In the genomic region with DNA sequence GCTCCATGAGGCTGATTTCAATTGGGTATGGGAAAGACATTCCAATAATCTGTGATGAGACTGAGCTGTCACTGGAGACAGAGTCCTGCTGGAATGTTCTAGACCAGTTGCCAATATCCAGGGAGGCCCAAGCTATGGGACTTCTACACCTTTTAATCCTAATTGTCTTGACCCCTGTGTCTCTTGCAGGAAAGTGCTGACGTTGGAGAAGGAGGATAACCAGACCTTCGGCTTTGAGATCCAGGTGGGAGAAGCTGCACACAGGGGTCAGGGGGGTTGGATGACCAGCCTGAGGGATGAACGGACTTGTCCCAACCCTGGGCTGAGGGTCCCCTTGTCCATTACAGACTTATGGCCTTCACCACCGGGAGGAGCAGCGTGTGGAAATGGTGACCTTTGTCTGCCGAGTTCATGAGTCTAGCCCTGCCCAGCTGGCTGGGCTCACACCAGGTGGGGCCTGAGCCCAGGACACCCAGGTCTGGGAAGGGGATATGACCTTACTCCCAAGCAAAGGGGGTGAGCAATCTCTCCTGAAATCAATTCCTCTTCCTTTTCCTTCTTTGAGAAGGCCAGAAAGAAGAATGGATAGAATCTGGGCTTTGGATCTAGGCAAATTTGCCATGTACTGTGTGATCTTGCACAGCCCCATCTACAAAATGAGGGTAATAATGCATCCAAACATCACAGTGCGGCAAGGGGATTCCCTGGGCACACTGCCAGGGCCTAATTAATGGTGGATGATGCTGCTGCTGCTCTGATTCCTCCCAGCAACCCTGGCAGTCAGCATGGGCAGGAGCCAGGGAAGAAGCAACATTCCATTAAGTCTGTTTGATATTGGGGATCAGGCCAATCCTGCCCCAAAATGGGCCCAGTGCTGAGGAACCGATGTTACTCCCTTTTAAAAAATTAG, we compare ENCODE assay signal across 11 cellular contexts. TPM values are rescaled to one million over a fixed set of nuclear protein-coding genes. Genes with fewer than 3 reads are reported as not detected.
DNase-seq lines count a peak whose midpoint lies in the region; ATAC-seq and TF ChIP-seq lines count a peak whose summit lies in the region.
"Had no signal": no experiment of that assay in that cellular context is flagged by ENCODE, and none has a peak within 500 bp of the region (broad histone marks: within the 10 kb centered on the region; RNA-seq: fewer than 3 reads in every experiment).

No MANE protein-coding gene starts in this region.

- H3K9me3 ChIP-seq in tibial artery, result no peaks in the 10 kb centered on the region
- H3K9me3 ChIP-seq: MG63 had no signal

- no peaks in the 10 kb centered on the region for H3K79me1 ChIP-seq in mesendoderm (ENCODE audit: low read length)

- no peak overlapping the region for H2BK5ac ChIP-seq in mesendoderm (ENCODE audit: low read length)

- H3K4me1 ChIP-seq in mesendoderm (ENCODE audit: control insufficient read depth, low read depth, low read length) (peaks cover 4% of the 10 kb centered on the region), tibial artery (peaks cover 0 to 34% (median 15%) of the 10 kb centered on the region in 4 donors)

- no peak for TF ChIP-seq CTCF in choroid plexus epithelial cell (conservative IDR thresholded peaks at IDR 0.05; ENCODE audit: low read depth, low read length)
- TF ChIP-seq CTCF in tibial artery (IDR thresholded peaks at IDR 0.05), result no peak

- H3K23ac ChIP-seq in mesendoderm (ENCODE audit: low read length), result no peak overlapping the region

- H3K36me3 ChIP-seq in mesendoderm (ENCODE audit: control insufficient read depth, insufficient read depth, low read length) (no peaks in the 10 kb centered on the region), tibial artery (peaks cover 0 to 18% (median 16%) of the 10 kb centered on the region in 3 donors)
- H3K36me3 ChIP-seq: MG63 had no signal

- H3K27ac Mint-ChIP-seq in activated T-helper 17 cell treated with anti-CD3 and anti-CD28 coated beads, Interleukin-2, amount 50 U/mL, for 72 hours, result no peak overlapping the region

- no peak overlapping the region for H3K18ac ChIP-seq in mesendoderm (ENCODE audit: low read length)

- no peak overlapping the region for H2BK120ac ChIP-seq in mesendoderm (ENCODE audit: low read depth, low read length)

- H4K5ac ChIP-seq in mesendoderm (ENCODE audit: low read length), result no peak overlapping the region

- H3K4me3 ChIP-seq in choroid plexus epithelial cell (ENCODE audit: low read depth, low read length) (peak overlapping the region; percentile 40), mesendoderm (ENCODE audit: low read length) (no peak overlapping the region), tibial artery (no peak overlapping the region)
- H3K4me3 ChIP-seq: GM12878, MG63 had no signal

- peaks cover 18% of the 10 kb centered on the region for H3K4me1 Mint-ChIP-seq in activated T-cell treated with anti-CD3 and anti-CD28 coated beads, Interleukin-2, amount 50 U/mL, for 4 hours (ENCODE audit: low read depth)
- H3K4me1 Mint-ChIP-seq in activated T-helper 17 cell treated with anti-CD3 and anti-CD28 coated beads, Interleukin-2, amount 50 U/mL, for 72 hours, result peaks cover 4% of the 10 kb centered on the region

- H2BK15ac ChIP-seq in mesendoderm (replicated peaks; ENCODE audit: low read depth), result no peak overlapping the region

- H3K36me3 Mint-ChIP-seq in activated T-cell treated with anti-CD3 and anti-CD28 coated beads, Interleukin-2, amount 50 U/mL, for 4 hours (ENCODE audit: insufficient read depth), result peaks cover 14% of the 10 kb centered on the region
- H3K36me3 Mint-ChIP-seq in activated T-helper 17 cell treated with anti-CD3 and anti-CD28 coated beads, Interleukin-2, amount 50 U/mL, for 72 hours (ENCODE audit: low read depth), result peaks cover 62% of the 10 kb centered on the region

- intact Hi-C loops in tibial artery (cut with DNase I; ENCODE audit: low total_unique reads), result no loop called here

- peak overlapping the region; percentile 55 for H3K9ac ChIP-seq in mesendoderm (ENCODE audit: low read length)

- H3K27me3 Mint-ChIP-seq in activated T-cell treated with anti-CD3 and anti-CD28 coated beads, Interleukin-2, amount 50 U/mL, for 4 hours (ENCODE audit: low read depth), result peaks cover 3% of the 10 kb centered on the region
- no peaks in the 10 kb centered on the region for H3K27me3 Mint-ChIP-seq in activated T-helper 17 cell treated with anti-CD3 and anti-CD28 coated beads, Interleukin-2, amount 50 U/mL, for 72 hours

- peak overlapping the region; percentile 71 for H3K56ac ChIP-seq in mesendoderm (ENCODE audit: low read length)

- H3K27ac ChIP-seq in mesendoderm (ENCODE audit: low read depth, low read length) (no peak overlapping the region), tibial artery (peak overlapping the region; percentile 48 to 57)

- no peak overlapping the region for H2AK5ac ChIP-seq in mesendoderm (ENCODE audit: low read length)

- ATAC-seq in activated T-cell treated with anti-CD3 and anti-CD28 coated beads, Interleukin-2, amount 50 U/mL, for 4 hours, result no peak
- no peak for ATAC-seq in activated T-helper 17 cell treated with anti-CD3 and anti-CD28 coated beads, Interleukin-2, amount 50 U/mL, for 72 hours (replicated peaks)
- ATAC-seq: GM12878 had no signal

- H3K4ac ChIP-seq in mesendoderm (ENCODE audit: low read depth, low read length), result no peak overlapping the region

- H4K8ac ChIP-seq in mesendoderm (ENCODE audit: low read depth, low read length), result no peak overlapping the region

- no peak overlapping the region for H3K4me2 ChIP-seq in mesendoderm (ENCODE audit: low read length)

- H3K27me3 ChIP-seq in mesendoderm (ENCODE audit: insufficient read depth, low read length, poor library complexity) (no peaks in the 10 kb centered on the region), tibial artery (peaks cover 0 to 33% of the 10 kb centered on the region in 2 donors)
- H3K27me3 ChIP-seq: MG63 had no signal

- no peak overlapping the region for H3K4me3 Mint-ChIP-seq in activated T-cell treated with anti-CD3 and anti-CD28 coated beads, Interleukin-2, amount 50 U/mL, for 4 hours
- H3K4me3 Mint-ChIP-seq in activated T-helper 17 cell treated with anti-CD3 and anti-CD28 coated beads, Interleukin-2, amount 50 U/mL, for 72 hours, result no peak overlapping the region

- H3K9me3 Mint-ChIP-seq in activated T-cell treated with anti-CD3 and anti-CD28 coated beads, Interleukin-2, amount 50 U/mL, for 4 hours, result no peaks in the 10 kb centered on the region
- H3K9me3 Mint-ChIP-seq in activated T-helper 17 cell treated with anti-CD3 and anti-CD28 coated beads, Interleukin-2, amount 50 U/mL, for 72 hours, result no peaks in the 10 kb centered on the region

- H3K79me2 ChIP-seq in mesendoderm (ENCODE audit: control insufficient read depth, insufficient read depth, low read length), result no peaks in the 10 kb centered on the region

- no CpG with 5 or more reads among the region's 8 CpGs for WGBS in mesendoderm (ENCODE audit: extremely low coverage, insufficient coverage, low lambda C conversion rate)

- DNase-seq in NCI-H748 (lab: John Stamatoyannopoulos, UW; ENCODE audit: unreplicated experiment) (peak; percentile 61), NCI-H748 treated with DMSO at 0.1 percent for 48 hours (lab: John Stamatoyannopoulos, UW) (no peak), choroid plexus epithelial cell (ENCODE audit: low read depth) (no peak), mesendoderm (no peak), tibial artery (no peak)
- no peak for DNase-seq in activated T-cell treated with anti-CD3 and anti-CD28 coated beads, Interleukin-2, amount 50 U/mL, for 4 hours
- no peak for DNase-seq in activated CD4-positive, alpha-beta T cell treated with anti-CD3 and anti-CD28 coated beads, Interleukin-2, amount 50 U/mL, for 1 hour
- DNase-seq: activated naive CD4-positive, alpha-beta T cell treated with anti-CD3 and anti-CD28 coated beads, Interleukin-2, amount 50 U/mL, for 16 hours had no signal

RNA-seq across cellular contexts. Expression of gene TAMALIN, which starts 4.2 kb away (rescaled TPM):
- 0.95 TPM for polyA plus RNA-seq in mesendoderm (2013, experiment 1 of 2)
- 0.91 TPM for polyA plus RNA-seq in mesendoderm (2013, experiment 2 of 2)
- 10 to 100 TPM; 13.5 to 16.5 (median 15.3) TPM for total RNA-seq in activated T-cell treated with anti-CD3 and anti-CD28 coated beads, Interleukin-2, amount 50 U/mL, for 4 hours
- total RNA-seq in activated T-helper 17 cell treated with anti-CD3 and anti-CD28 coated beads, Interleukin-2, amount 50 U/mL, for 72 hours, result 10 to 100 TPM in 1 of 2 donors, 1 to 10 TPM in 1; 3.5 to 26.3 TPM

RNA-seq across cellular contexts. Expression of gene NR4A1, which starts 40.3 kb away (rescaled TPM):
- polyA plus RNA-seq in mesendoderm (2013, experiment 1 of 2), result 10.5 TPM
- 10.7 TPM for polyA plus RNA-seq in mesendoderm (2013, experiment 2 of 2)
- 10 to 100 TPM; 26.0 to 34.5 (median 31.3) TPM for total RNA-seq in activated T-cell treated with anti-CD3 and anti-CD28 coated beads, Interleukin-2, amount 50 U/mL, for 4 hours
- total RNA-seq in activated T-helper 17 cell treated with anti-CD3 and anti-CD28 coated beads, Interleukin-2, amount 50 U/mL, for 72 hours, result 10 to 100 TPM in 1 of 2 donors, 1 to 10 TPM in 1; 9.9 to 47.6 TPM

RNA-seq across cellular contexts. Expression of gene ATG101, which starts 58.8 kb away (rescaled TPM):
- polyA plus RNA-seq in mesendoderm (2013, experiment 1 of 2), result 30.6 TPM
- 30.0 TPM for polyA plus RNA-seq in mesendoderm (2013, experiment 2 of 2)
- total RNA-seq in activated T-cell treated with anti-CD3 and anti-CD28 coated beads, Interleukin-2, amount 50 U/mL, for 4 hours, result 10 to 100 TPM; 59.6 to 69.7 (median 62.0) TPM
- total RNA-seq in activated T-helper 17 cell treated with anti-CD3 and anti-CD28 coated beads, Interleukin-2, amount 50 U/mL, for 72 hours, result 10 to 100 TPM; 27.6 to 31.1 TPM

RNA-seq across cellular contexts. Expression of gene ACVR1B, which starts 59.4 kb away (rescaled TPM):
- 9.9 TPM for polyA plus RNA-seq in mesendoderm (2013, experiment 1 of 2)
- 9.5 TPM for polyA plus RNA-seq in mesendoderm (2013, experiment 2 of 2)
- total RNA-seq in activated T-cell treated with anti-CD3 and anti-CD28 coated beads, Interleukin-2, amount 50 U/mL, for 4 hours, result 10 to 100 TPM in 2 of 3 donors, 1 to 10 TPM in 1; 9.8 to 13.3 (median 11.6) TPM
- total RNA-seq in activated T-helper 17 cell treated with anti-CD3 and anti-CD28 coated beads, Interleukin-2, amount 50 U/mL, for 72 hours, result 1 to 10 TPM; 6.8 TPM
